22 cellular contexts compared by ENCODE assay signal in genomic region chr1:223545325-223545724, GRCh38.
"Had no signal": no experiment of that assay in that cellular context is flagged by ENCODE, and none has a peak within 500 bp of the region (broad histone marks: within the 10 kb centered on the region; RNA-seq: fewer than 3 reads in every experiment).

No MANE protein-coding gene starts in this region.

- H3K36me3 ChIP-seq: Peyer's patch, SJCRH30 had no signal

- H3K4me1 ChIP-seq: SJCRH30 had no signal

- H3K9me3 ChIP-seq: Peyer's patch, SJCRH30 had no signal

- H3K4me3 ChIP-seq: K562, PC-9, Peyer's patch, SJCRH30 had no signal

- H3K27ac ChIP-seq: HL-60, KMS-11, PC-9, Peyer's patch, SJCRH30 had no signal

- H3K27me3 ChIP-seq: Peyer's patch had no signal

- DNase-seq: Kasumi-1, MM.1S, NCI-H1092 treated with DMSO at 0.1 percent for 48 hours, NCI-H1436, NCI-H187, NCI-H2029, NCI-H2081 treated with DMSO at 0.1 percent for 48 hours, NCI-H2171 treated with DMSO at 0.1 percent for 48 hours, NCI-H345, NCI-H446 treated with DMSO at 0.1 percent for 48 hours, NCI-H510A treated with DMSO at 0.1 percent for 48 hours, NCI-H526, NCI-H774, PC-9, Peyer's patch, SHP77 treated with DMSO at 0.1 percent for 48 hours, SJCRH30 had no signal

- ATAC-seq: K562, Right ventricle myocardium inferior, SK-N-SH treated with all-trans-retinoic acid at 6 μM for 48 hours had no signal
